ENCODE assay signal across 19 cellular contexts in the genomic region with DNA sequence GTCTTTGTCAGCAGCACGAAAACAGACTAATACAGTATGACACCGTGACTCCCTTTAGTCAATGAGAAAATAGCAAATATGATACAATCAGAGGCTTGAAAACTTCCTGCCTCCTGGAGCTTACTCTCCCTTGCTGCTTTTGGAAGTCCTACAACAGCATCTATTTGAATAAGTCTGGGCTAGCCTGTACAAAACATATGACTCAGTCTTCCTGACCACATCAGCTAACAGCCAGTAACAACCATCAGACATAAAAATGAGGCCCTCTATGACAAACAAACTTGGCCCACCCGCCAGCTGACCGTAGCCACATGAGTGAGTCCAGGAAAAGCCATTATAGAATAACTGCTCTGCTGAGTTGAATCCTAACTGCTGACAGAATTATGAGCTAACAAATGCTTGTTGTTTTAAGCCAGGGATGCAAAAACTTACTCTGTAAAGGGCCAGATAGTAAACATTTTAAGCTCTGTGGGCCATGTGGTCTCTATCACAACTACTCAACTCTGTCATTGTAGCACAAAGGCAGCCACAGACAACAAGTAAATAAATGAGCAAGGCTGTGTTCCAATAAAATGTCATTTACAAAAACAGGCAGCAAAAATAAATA.
DNase-seq lines count a peak whose midpoint lies in the region; ATAC-seq, FAIRE-seq and TF ChIP-seq lines count a peak whose summit lies in the region.
"Had no signal": no experiment of that assay in that cellular context is flagged by ENCODE, and none has a peak within 500 bp of the region (broad histone marks: within the 10 kb centered on the region; RNA-seq: fewer than 3 reads in every experiment).

No MANE protein-coding gene starts in this region.

- peak overlapping the region; percentile 25 for H2AFZ ChIP-seq in keratinocyte (ENCODE audit: control insufficient read depth, low read length)

- 50 to 64% methylated on average over 4 of the region's 4 CpGs for WGBS in body of pancreas, 2 donors

- no peak overlapping the region for H3K4me2 ChIP-seq in keratinocyte (ENCODE audit: control insufficient read depth, extremely low read depth, insufficient read depth, low read depth, low read length)

- FAIRE-seq in keratinocyte (lab: Jason Lieb, UNC) (no peak), kidney (lab: Jason Lieb, UNC) (no peak)
- FAIRE-seq: GM12892 had no signal

- TF ChIP-seq CTCF in AG04450 (IDR thresholded peaks at IDR 0.05; ENCODE audit: low read depth, low read length) (no peak), brain microvascular endothelial cell (IDR thresholded peaks at IDR 0.05; ENCODE audit: low read depth, low read length, missing control alignments) (no peak), keratinocyte (optimal IDR thresholded peaks at IDR 0.05 in 1 of 3, IDR thresholded peaks at IDR 0.05 in 1 of 3, conservative IDR thresholded peaks at IDR 0.05 in 1 of 3; ENCODE audit: extremely low read depth in 1 of 3, insufficient read depth in 2 of 3, low read length in 3 of 3) (no peak), kidney (IDR thresholded peaks at IDR 0.05; ENCODE audit: borderline replicate concordance, extremely low read depth, insufficient read depth) (no peak), body of pancreas (IDR thresholded peaks at IDR 0.05) (no peak)

- ATAC-seq in body of pancreas (no peak), HG03097 (IDR thresholded peaks at IDR 0.05; ENCODE audit: low FRiP score, unreplicated experiment) (no peak)
- ATAC-seq: right cardiac atrium had no signal

- DNase-seq in AG04450 (ENCODE audit: low read depth, low spot score), result peak; percentile 47
- DNase-seq in M059J (ENCODE audit: low read depth), result peak; percentile 2
- peak; percentile 95 for DNase-seq in brain microvascular endothelial cell
- DNase-seq in keratinocyte (ENCODE audit: low read depth, low spot score), result peak; percentile 38
- DNase-seq in kidney, result no peak
- DNase-seq in body of pancreas, result no peak
- no peak for DNase-seq in NCI-H2171 treated with DMSO at 0.1 percent for 48 hours (lab: John Stamatoyannopoulos, UW)
- DNase-seq: ACHN; activated CD4-positive, alpha-beta T cell treated with anti-CD3 and anti-CD28 coated beads, Interleukin-2, amount 50 U/mL, for 48 hours; activated naive CD4-positive, alpha-beta T cell treated with Interleukin-2 at 50 U/mL for 16 hours; DMS79; effector CD8-positive, alpha-beta T cell; NCI-H1092; NCI-H774; right cardiac atrium; SW 1271 had no signal

- H3K4me3 ChIP-seq in AG04450 (ENCODE audit: low read depth, low read length) (no peak overlapping the region), brain microvascular endothelial cell (ENCODE audit: low read depth, low read length) (no peak overlapping the region), keratinocyte (ENCODE audit: control insufficient read depth in 2 of 3, extremely low read depth in 1 of 3, insufficient read depth in 2 of 3, low read depth in 1 of 3, low read length in 3 of 3) (no peak overlapping the region), kidney (ENCODE audit: low read length in 2 of 2) (no peak overlapping the region), body of pancreas (no peak overlapping the region)

- no peaks in the 10 kb centered on the region for H3K9me1 ChIP-seq in keratinocyte (ENCODE audit: control insufficient read depth, extremely low read depth, insufficient read depth, low read length)

- H3K4me1 ChIP-seq in keratinocyte (ENCODE audit: control insufficient read depth, extremely low read depth, insufficient read depth, low read length) (peaks cover 2% of the 10 kb centered on the region), kidney (ENCODE audit: control insufficient read depth in 1 of 2, insufficient read depth in 1 of 2, low read depth in 1 of 2, low read length in 2 of 2) (no peaks in the 10 kb centered on the region), body of pancreas (peaks cover 4% of the 10 kb centered on the region)

- POLR2A ChIA-PET in AG04450 (lab: Yijun Ruan, JAX), result no interaction called here

- CTCF ChIA-PET in AG04450 (lab: Charles Lee), result interaction anchor here (0.7 to 1.6 kb wide), 5 partner anchors 33 to 220 kb away, joined by 3 to 6 read pairs (median 3); no protein-coding TSS in a partner anchor

- no peaks in the 10 kb centered on the region for H4K20me1 ChIP-seq in keratinocyte (ENCODE audit: control insufficient read depth, extremely low read depth, insufficient read depth, low read length)

- H3K27ac ChIP-seq in AG04450 (ENCODE audit: low read depth, low read length) (peak overlapping the region; percentile 49), brain microvascular endothelial cell (peak overlapping the region; percentile 85), keratinocyte (ENCODE audit: control insufficient read depth, insufficient read depth, low read length) (no peak overlapping the region), kidney (ENCODE audit: low read depth in 2 of 2, low read length in 2 of 2) (no peak overlapping the region), body of pancreas (no peak overlapping the region)
- H3K27ac ChIP-seq: HL-60 had no signal

- dilution Hi-C loops in keratinocyte (cut with MboI; ENCODE audit: extremely low pct_ligation_motif_present, low sequenced_read_pairs), result no loop called here

- H3K9ac ChIP-seq in keratinocyte (ENCODE audit: control insufficient read depth, extremely low read depth, insufficient read depth, low read length), result no peak overlapping the region
- H3K9ac ChIP-seq in kidney (ENCODE audit: low read length in 2 of 2), result no peak overlapping the region

- TF ChIP-seq POLR2A in body of pancreas (IDR thresholded peaks at IDR 0.05), result no peak

- in situ Hi-C loops in brain microvascular endothelial cell (cut with HindIII; ENCODE audit: low pct_ligation_motif_present, low sequenced_read_pairs), result no loop called here

- intact Hi-C loops in kidney (cut with DNase I), result no loop called here
- intact Hi-C loops in body of pancreas (cut with DNase I), result no loop called here

- no peaks in the 10 kb centered on the region for H3K79me2 ChIP-seq in keratinocyte (ENCODE audit: control insufficient read depth, insufficient read depth, low read length)

- H3K9me3 ChIP-seq in AG04450 (ENCODE audit: control insufficient read depth, insufficient read depth, low read length) (peaks cover 3% of the 10 kb centered on the region; the same call in 1 of the 2 replicates), keratinocyte (ENCODE audit: control insufficient read depth, low read depth, low read length) (no peaks in the 10 kb centered on the region), kidney (ENCODE audit: control insufficient read depth in 1 of 2, low read length in 2 of 2) (no peaks in the 10 kb centered on the region), body of pancreas (no peaks in the 10 kb centered on the region)

- no peaks in the 10 kb centered on the region for H3K27me3 ChIP-seq in AG04450 (ENCODE audit: control insufficient read depth, insufficient read depth, low read length)
- H3K27me3 ChIP-seq in brain microvascular endothelial cell (replicated peaks), result no peaks in the 10 kb centered on the region
- H3K27me3 ChIP-seq in keratinocyte (ENCODE audit: control insufficient read depth, extremely low read depth, insufficient read depth, low read length), result no peaks in the 10 kb centered on the region
- H3K27me3 ChIP-seq in body of pancreas, result no peaks in the 10 kb centered on the region

- H3K36me3 ChIP-seq in brain microvascular endothelial cell (replicated peaks) (no peaks in the 10 kb centered on the region), keratinocyte (ENCODE audit: control insufficient read depth in 2 of 2, extremely low read depth in 1 of 2, insufficient read depth in 2 of 2, low read length in 2 of 2) (no peaks in the 10 kb centered on the region), kidney (ENCODE audit: control insufficient read depth in 1 of 2, insufficient read depth in 2 of 2, low read length in 2 of 2) (no peaks in the 10 kb centered on the region), body of pancreas (replicated peaks in 1 of 2; ENCODE audit: insufficient read depth in 1 of 2, low read depth in 2 of 2) (no peaks in the 10 kb centered on the region)

Comparison
In these comparisons a context has a peak if more than half of its experiments do, and no peak if none do; other contexts are left out.
1. DNase-seq: peak in AG04450 (single experiment), M059J (single experiment), brain microvascular endothelial cell (single experiment) and keratinocyte (single experiment); none in kidney (single experiment), body of pancreas (0 of 4) and NCI-H2171 treated with DMSO at 0.1 percent for 48 hours (single experiment).
2. H3K27ac ChIP-seq: peak in AG04450 (single experiment) and brain microvascular endothelial cell (single experiment); none in keratinocyte (single experiment), kidney (0 of 2) and body of pancreas (0 of 4).